ENCODE assay signal across 34 cellular contexts in genomic region chr17:12967962-12968361, GRCh38.
"Had no signal": no experiment of that assay in that cellular context is flagged by ENCODE, and none has a peak within 500 bp of the region (broad histone marks: within the 10 kb centered on the region; RNA-seq: fewer than 3 reads in every experiment).

No MANE protein-coding gene starts in this region.

- FAIRE-seq: astrocyte, TTC549 had no signal

- H3K27ac ChIP-seq: adrenal gland, body of pancreas, brain microvascular endothelial cell, breast epithelium, VCaP had no signal

- ATAC-seq: activated CD8-positive, alpha-beta T cell treated with anti-CD3 and anti-CD28 coated beads for 36 hours; activated naive CD4-positive, alpha-beta T cell treated with anti-CD3 and anti-CD28 coated beads, Interleukin-2, amount 50 U/mL, for 72 hours; activated T-cell treated with anti-CD3 and anti-CD28 coated beads, Interleukin-2, amount 50 U/mL, for 4 hours; activated T-cell treated with anti-CD3 and anti-CD28 coated beads, Interleukin-2, amount 50 U/mL, for 72 hours; activated T-helper 17 cell treated with anti-CD3 and anti-CD28 coated beads, Interleukin-2, amount 50 U/mL, for 72 hours; body of pancreas had no signal

- H3K9me3 ChIP-seq: adrenal gland, body of pancreas, breast epithelium had no signal

- H3K4me3 ChIP-seq: adrenal gland, body of pancreas, breast epithelium had no signal

- H3K27me3 ChIP-seq: adrenal gland, body of pancreas, brain microvascular endothelial cell, breast epithelium had no signal

- H3K4me1 ChIP-seq: adrenal gland, body of pancreas, breast epithelium had no signal

- DNase-seq: activated B cell treated with CpG ODN at 0.5 μM for 24 hours; activated CD4-positive, alpha-beta memory T cell treated with anti-CD3 and anti-CD28 coated beads for 36 hours; activated CD4-positive, alpha-beta T cell treated with anti-CD3 and anti-CD28 coated beads for 4 hours; activated CD4-positive, alpha-beta T cell treated with anti-CD3 and anti-CD28 coated beads, Interleukin-2, amount 10 ng/mL, durations not matched to agents 24 days and 14 days; activated CD4-positive, alpha-beta T cell treated with anti-CD3 and anti-CD28 coated beads, Interleukin-2, amount 50 U/mL, for 1 hour; activated CD4-positive, alpha-beta T cell treated with anti-CD3 and anti-CD28 coated beads, Interleukin-2, amount 50 U/mL, for 4 hours; activated CD4-positive, CD25-positive, alpha-beta regulatory T cell treated with anti-CD3 and anti-CD28 coated beads, Interleukin-2, amount 50 U/mL, for 72 hours; activated CD8-positive, alpha-beta memory T cell treated with anti-CD3 and anti-CD28 coated beads, Interleukin-2, amount 50 U/mL, for 4 hours; activated CD8-positive, alpha-beta T cell treated with anti-CD3 and anti-CD28 coated beads for 36 hours; activated effector memory CD4-positive, alpha-beta T cell treated with anti-CD3 and anti-CD28 coated beads, Interleukin-2, amount 50 U/mL, for 16 hours; activated gamma-delta T cell treated with Interleukin-2 at 50 U/mL for 16 hours; activated naive CD4-positive, alpha-beta T cell; activated naive CD4-positive, alpha-beta T cell treated with anti-CD3 and anti-CD28 coated beads for 36 hours; activated naive CD4-positive, alpha-beta T cell treated with anti-CD3 and anti-CD28 coated beads, Interleukin-2, amount 50 U/mL, for 16 hours; activated naive CD8-positive, alpha-beta T cell treated with anti-CD3 and anti-CD28 coated beads for 36 hours; activated T-cell treated with anti-CD3 and anti-CD28 coated beads for 4 hours; activated T-cell treated with anti-CD3 and anti-CD28 coated beads, Interleukin-2, amount 50 U/mL, for 1 hour; activated T-cell treated with anti-CD3 and anti-CD28 coated beads, Interleukin-2, amount 50 U/mL, for 4 hours; activated T-cell treated with anti-CD3 and anti-CD28 coated beads, Interleukin-2, amount 50 U/mL, for 72 hours; adrenal gland; amniotic stem cell; aorta; body of pancreas; brain microvascular endothelial cell; central memory CD4-positive, alpha-beta T cell; T-helper 1 cell; T-helper 2 cell; T-helper 9 cell had no signal

- H3K36me3 ChIP-seq: adrenal gland, brain microvascular endothelial cell, breast epithelium had no signal
